8 cellular contexts compared by ENCODE assay signal in genomic region chr1:17405898-17406759, GRCh38. TPM values are rescaled to one million over a fixed set of nuclear protein-coding genes. Genes with fewer than 3 reads are reported as not detected.
A peak's percentile ranks its signal among the peaks of the same experiment; 100 is the strongest.
DNase-seq lines count a peak whose midpoint lies in the region; ATAC-seq, FAIRE-seq and TF ChIP-seq lines count a peak whose summit lies in the region.

No MANE protein-coding gene starts in this region.

- POLR2A ChIA-PET in AG04449 (lab: Yijun Ruan, JAX) = no interaction called here

- H3K27me3 Mint-ChIP-seq in endodermal cell (ENCODE audit: insufficient read depth) = no peaks in the 10 kb centered on the region

- H2AK5ac ChIP-seq in mesendoderm (ENCODE audit: low read length) = no peak overlapping the region

- TF ChIP-seq CTCF in AG04449 (IDR thresholded peaks at IDR 0.05; ENCODE audit: insufficient read depth, low read length, missing control alignments) = peak; percentile 88
- TF ChIP-seq CTCF in endodermal cell (conservative IDR thresholded peaks at IDR 0.05) = peak; percentile 91

- no peak overlapping the region for H3K18ac ChIP-seq in mesendoderm (ENCODE audit: low read length)

- H4K5ac ChIP-seq in mesendoderm (ENCODE audit: low read length) = no peak overlapping the region

- H3K4me3 Mint-ChIP-seq in endodermal cell = no peak overlapping the region

- H4K8ac ChIP-seq in mesendoderm (ENCODE audit: low read depth, low read length) = no peak overlapping the region

- H3K4me1 Mint-ChIP-seq in endodermal cell = peaks cover 37% of the 10 kb centered on the region

- H3K23ac ChIP-seq in mesendoderm (ENCODE audit: low read length) = no peak overlapping the region

- H3K27ac Mint-ChIP-seq in endodermal cell = no peak overlapping the region

- no peak overlapping the region for H3K27ac ChIP-seq in endodermal cell (ENCODE audit: low read depth, low read length)
- no peak overlapping the region for H3K27ac ChIP-seq in mesendoderm (ENCODE audit: low read depth, low read length)

- CTCF ChIA-PET in AG04449 (lab: Yijun Ruan, JAX) = interaction anchor here (0.6 to 9.1 kb wide), 30 partner anchors 8 to 349 kb away, joined by 3 to 95 read pairs (median 5); no protein-coding TSS in a partner anchor

- H3K9ac ChIP-seq in endodermal cell (ENCODE audit: extremely low read depth, low read length, poor library complexity, severe bottlenecking) (no peak overlapping the region), mesendoderm (ENCODE audit: low read length) (no peak overlapping the region)

- ATAC-seq in HG02884 (IDR thresholded peaks at IDR 0.05; ENCODE audit: unreplicated experiment) = no peak

- H2BK120ac ChIP-seq in mesendoderm (ENCODE audit: low read depth, low read length) = no peak overlapping the region

- no peak for DNase-seq in AG04449 (ENCODE audit: low read depth, low spot score)
- DNase-seq in GM12892 (ENCODE audit: insufficient read length) = peak; percentile 83
- peak; percentile 45 for DNase-seq in NCI-H146 (lab: John Stamatoyannopoulos, UW)
- peak; percentile 67 for DNase-seq in activated CD4-positive, alpha-beta T cell treated with anti-CD3 and anti-CD28 coated beads for 48 hours
- DNase-seq in endodermal cell = peak; percentile 96
- peak; percentile 82 for DNase-seq in mesendoderm
- DNase-seq in stimulated activated naive CD4-positive, alpha-beta T cell (lab: John Stamatoyannopoulos, UW) = peak in 4 of 6 experiments; percentile 10 to 21 (median 16)

- H3K56ac ChIP-seq in mesendoderm (ENCODE audit: low read length) = no peak overlapping the region

- peaks cover 10% of the 10 kb centered on the region for H3K79me1 ChIP-seq in mesendoderm (ENCODE audit: low read length)

- peaks cover 5% of the 10 kb centered on the region for H3K4me1 ChIP-seq in endodermal cell (ENCODE audit: control insufficient read depth, insufficient read depth, low read length)
- H3K4me1 ChIP-seq in mesendoderm (ENCODE audit: control insufficient read depth, low read depth, low read length) = no peaks in the 10 kb centered on the region

- no peak overlapping the region for H3K4ac ChIP-seq in mesendoderm (ENCODE audit: low read depth, low read length)

- peaks cover 44% of the 10 kb centered on the region for H3K36me3 Mint-ChIP-seq in endodermal cell (ENCODE audit: low read depth)

- no peaks in the 10 kb centered on the region for H3K9me3 ChIP-seq in endodermal cell (ENCODE audit: control insufficient read depth, low read length)

- H2BK15ac ChIP-seq in mesendoderm (replicated peaks; ENCODE audit: low read depth) = no peak overlapping the region

- H2BK5ac ChIP-seq in mesendoderm (ENCODE audit: low read length) = no peak overlapping the region

- H3K27me3 ChIP-seq in endodermal cell (ENCODE audit: control insufficient read depth, insufficient read depth, low read length, poor library complexity, severe bottlenecking) (no peaks in the 10 kb centered on the region), mesendoderm (ENCODE audit: insufficient read depth, low read length, poor library complexity) (no peaks in the 10 kb centered on the region)

- peaks cover 43% of the 10 kb centered on the region for H3K36me3 ChIP-seq in endodermal cell (ENCODE audit: control insufficient read depth, insufficient read depth, low read length)
- peaks cover 24% of the 10 kb centered on the region for H3K36me3 ChIP-seq in mesendoderm (ENCODE audit: control insufficient read depth, insufficient read depth, low read length)

- H3K4me3 ChIP-seq in AG04449 (ENCODE audit: low read depth, low read length) (no peak overlapping the region), endodermal cell (ENCODE audit: low read length) (no peak overlapping the region), mesendoderm (ENCODE audit: low read length) (no peak overlapping the region)

- peak; percentile 68 for TF ChIP-seq POLR2A in GM12892 (IDR thresholded peaks at IDR 0.05; ENCODE audit: low read depth, low read length)

- no peaks in the 10 kb centered on the region for H3K79me2 ChIP-seq in mesendoderm (ENCODE audit: control insufficient read depth, insufficient read depth, low read length)

- 66 to 79% methylated on average over 9 to 15 of the region's 15 CpGs for WGBS in endodermal cell (ENCODE audit: insufficient coverage in 1 of 2, insufficient read length in 1 of 2), 2 experiments
- no CpG with 5 or more reads among the region's 15 CpGs for WGBS in mesendoderm (ENCODE audit: extremely low coverage, insufficient coverage, low lambda C conversion rate)

- H3K9me3 Mint-ChIP-seq in endodermal cell = no peaks in the 10 kb centered on the region

- no peak overlapping the region for H3K4me2 ChIP-seq in mesendoderm (ENCODE audit: low read length)

- FAIRE-seq in GM12892 (lab: Jason Lieb, UNC) = no peak

RNA-seq across cellular contexts. Expression of gene RCC2, which starts 33.3 kb away (rescaled TPM):
- polyA plus RNA-seq in GM12892 (2012; ENCODE audit: missing spikeins) = 57.2 TPM
- total RNA-seq in endodermal cell = 100 to 1,000 TPM; 240 to 325 TPM
- polyA plus RNA-seq in endodermal cell (2013, experiment 1 of 2) = 136 TPM
- 129 TPM for polyA plus RNA-seq in endodermal cell (2013, experiment 2 of 2)
- polyA plus RNA-seq in mesendoderm (2013, experiment 1 of 2) = 271 TPM
- polyA plus RNA-seq in mesendoderm (2013, experiment 2 of 2) = 269 TPM

RNA-seq across cellular contexts. Expression of gene PADI6, which starts 34.1 kb away (rescaled TPM):
- not detected for polyA plus RNA-seq in GM12892 (2012; ENCODE audit: missing spikeins)
- not detected for total RNA-seq in endodermal cell
- not detected for polyA plus RNA-seq in endodermal cell (2013, experiment 1 of 2)
- not detected for polyA plus RNA-seq in endodermal cell (2013, experiment 2 of 2)
- not detected for polyA plus RNA-seq in mesendoderm (2013, experiment 1 of 2)
- polyA plus RNA-seq in mesendoderm (2013, experiment 2 of 2) = 0.03 TPM
